In genomic region chr2:188238386-188238785, GRCh38 we compare ENCODE assay signal across 35 cellular contexts. TPM values are rescaled to one million over a fixed set of nuclear protein-coding genes. Genes with fewer than 3 reads are reported as not detected.
"Had no signal": no experiment of that assay in that cellular context is flagged by ENCODE, and none has a peak within 500 bp of the region (broad histone marks: within the 10 kb centered on the region; RNA-seq: fewer than 3 reads in every experiment).

No MANE protein-coding gene starts in this region.

- DNase-seq: activated CD4-positive, alpha-beta memory T cell treated with anti-CD3 and anti-CD28 coated beads for 36 hours; activated CD4-positive, alpha-beta T cell treated with anti-CD3 and anti-CD28 coated beads for 36 hours; activated CD4-positive, alpha-beta T cell treated with anti-CD3 and anti-CD28 coated beads, Interleukin-2, amount 10 ng/mL, durations not matched to agents 24 days and 14 days; activated CD4-positive, CD25-positive, alpha-beta regulatory T cell; activated CD4-positive, CD25-positive, alpha-beta regulatory T cell treated with anti-CD3 and anti-CD28 coated beads, Interleukin-2, amount 50 U/mL, for 72 hours; activated CD8-positive, alpha-beta memory T cell treated with anti-CD3 and anti-CD28 coated beads, Interleukin-2, amount 10 ng/mL, durations not matched to agents 7 days and 5 days; activated CD8-positive, alpha-beta memory T cell treated with anti-CD3 and anti-CD28 coated beads, Interleukin-2, amount 50 U/mL, for 4 hours; activated CD8-positive, alpha-beta T cell treated with anti-CD3 and anti-CD28 coated beads, Interleukin-2, amount 10 ng/mL, durations not matched to agents 7 days and 5 days; activated effector memory CD4-positive, alpha-beta T cell treated with anti-CD3 and anti-CD28 coated beads, Interleukin-2, amount 50 U/mL, for 16 hours; activated naive CD4-positive, alpha-beta T cell treated with anti-CD3 and anti-CD28 coated beads for 36 hours; activated naive CD8-positive, alpha-beta T cell treated with anti-CD3 and anti-CD28 coated beads for 36 hours; activated naive CD8-positive, alpha-beta T cell treated with anti-CD3 and anti-CD28 coated beads, Interleukin-2, amount 50 U/mL, for 24 hours; activated T-cell treated with anti-CD3 and anti-CD28 coated beads, Interleukin-2, amount 50 U/mL, for 1 hour; activated T-cell treated with anti-CD3 and anti-CD28 coated beads, Interleukin-2, amount 50 U/mL, for 48 hours; adrenal gland; central memory CD4-positive, alpha-beta T cell; cerebellar nuclear complex; colonic mucosa; dorsolateral prefrontal cortex; effector memory CD4-positive, alpha-beta T cell; endodermal cell; foreskin keratinocyte; gastrocnemius medialis; glutamatergic neuron; heart left ventricle; T-helper 1 cell; T-helper 17 cell; T1000 had no signal

- H3K4me1 ChIP-seq: adrenal gland, ascending aorta, breast epithelium, colonic mucosa, foreskin keratinocyte, gastrocnemius medialis, heart left ventricle had no signal

- ATAC-seq: activated CD4-positive, alpha-beta T cell treated with anti-CD3 and anti-CD28 coated beads for 36 hours; activated CD8-positive, alpha-beta memory T cell treated with anti-CD3 and anti-CD28 coated beads, Interleukin-2, amount 10 ng/mL, durations not matched to agents 7 days and 5 days; activated CD8-positive, alpha-beta T cell treated with anti-CD3 and anti-CD28 coated beads, Interleukin-2, amount 10 ng/mL, durations not matched to agents 7 days and 5 days; activated naive CD8-positive, alpha-beta T cell treated with anti-CD3 and anti-CD28 coated beads, Interleukin-2, amount 50 U/mL, for 24 hours; esophagus mucosa; foreskin keratinocyte; gastrocnemius medialis; heart left ventricle; T-helper 17 cell had no signal

- H3K9me3 ChIP-seq: adrenal gland, colonic mucosa had no signal

- H3K4me3 ChIP-seq: adrenal gland, ascending aorta, breast epithelium, cardiac muscle cell, colonic mucosa, dorsolateral prefrontal cortex, gastrocnemius medialis, heart left ventricle had no signal

- H3K27ac ChIP-seq: adrenal gland, ascending aorta, breast epithelium, cardiac muscle cell, colonic mucosa, dorsolateral prefrontal cortex, foreskin keratinocyte, gastrocnemius medialis, heart left ventricle had no signal

- H3K27me3 ChIP-seq: adrenal gland, ascending aorta, breast epithelium, cardiac muscle cell, colonic mucosa, dorsolateral prefrontal cortex, foreskin keratinocyte, gastrocnemius medialis, heart left ventricle had no signal

- H3K36me3 ChIP-seq: adrenal gland, ascending aorta, breast epithelium, cardiac muscle cell, colonic mucosa, gastrocnemius medialis, heart left ventricle had no signal

RNA-seq across cellular contexts. Expression of gene GULP1, which starts 53.3 kb away (rescaled TPM):
- total RNA-seq: activated CD4-positive, alpha-beta memory T cell treated with anti-CD3 and anti-CD28 coated beads for 36 hours; activated CD4-positive, alpha-beta T cell treated with anti-CD3 and anti-CD28 coated beads for 36 hours; activated CD4-positive, alpha-beta T cell treated with anti-CD3 and anti-CD28 coated beads, Interleukin-2, amount 10 ng/mL, durations not matched to agents 24 days and 14 days; activated CD8-positive, alpha-beta memory T cell treated with anti-CD3 and anti-CD28 coated beads for 36 hours; activated CD8-positive, alpha-beta memory T cell treated with anti-CD3 and anti-CD28 coated beads, Interleukin-2, amount 10 ng/mL, durations not matched to agents 7 days and 5 days; activated CD8-positive, alpha-beta T cell treated with anti-CD3 and anti-CD28 coated beads, Interleukin-2, amount 10 ng/mL, durations not matched to agents 7 days and 5 days; activated naive CD4-positive, alpha-beta T cell treated with anti-CD3 and anti-CD28 coated beads for 36 hours; activated naive CD8-positive, alpha-beta T cell treated with anti-CD3 and anti-CD28 coated beads for 36 hours; activated T-helper 1 cell treated with anti-CD3 and anti-CD28 coated beads, Interleukin-12 subunit alpha, Interleukin-12 subunit beta, Interleukin-2, Interleukin-4 antibody, amounts not matched to agents 30 ng/mL and 10 ng/mL and 1 ng/mL, durations not matched to agents 14 hours and 24 hours and 36 hours; activated T-helper 2 cell treated with anti-CD3 and anti-CD28 coated beads, Interferon-gamma antibody, Interleukin-2, Interleukin-4, amounts not matched to agents 10 μg/mL and 5 μg/mL and 100 μg/mL, durations not matched to agents 14 hours and 24 hours and 36 hours; T-helper 17 cell had no signal
